In the genomic region with DNA sequence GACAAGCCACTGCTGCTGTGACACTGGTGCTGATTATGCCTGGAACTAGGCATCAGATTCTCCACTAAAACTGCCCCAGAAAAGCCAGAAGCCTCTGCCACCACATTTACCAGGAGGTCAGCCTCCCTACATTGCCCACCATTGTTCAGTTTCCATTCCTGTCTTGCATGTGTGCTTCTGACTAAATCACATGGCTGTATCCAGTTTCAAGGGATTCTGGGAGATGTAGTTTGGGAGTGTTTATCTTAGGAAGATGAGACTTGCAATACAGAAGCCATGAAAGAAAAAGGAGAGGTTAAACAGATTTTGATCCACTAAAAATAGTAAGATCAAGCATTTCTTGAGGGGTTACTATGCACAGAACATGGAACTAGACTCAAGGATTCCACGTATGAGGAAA, we compare ENCODE assay signal across 26 cellular contexts. TPM values are rescaled to one million over a fixed set of nuclear protein-coding genes. Genes with fewer than 3 reads are reported as not detected.
DNase-seq lines count a peak whose midpoint lies in the region; ATAC-seq and TF ChIP-seq lines count a peak whose summit lies in the region.
"Had no signal": no experiment of that assay in that cellular context is flagged by ENCODE, and none has a peak within 500 bp of the region (broad histone marks: within the 10 kb centered on the region; RNA-seq: fewer than 3 reads in every experiment).

No MANE protein-coding gene starts in this region.

- H3K4me3 ChIP-seq in GM23248 (no peak overlapping the region), cardiac fibroblast (replicated peaks in 1 of 2; ENCODE audit: low read depth in 2 of 2, low read length in 2 of 2) (no peak overlapping the region), spleen (no peak overlapping the region)
- H3K4me3 ChIP-seq: GM23338, hepatocyte, lung, right atrium auricular region, suprapubic skin, vagina had no signal

- H2AFZ ChIP-seq in GM23248, result no peak overlapping the region
- H2AFZ ChIP-seq: GM23338, hepatocyte had no signal

- in situ Hi-C loops in GM23248 (cut with MboI), result no loop called here

- no peak for TF ChIP-seq CTCF in cardiac fibroblast (IDR thresholded peaks at IDR 0.05; ENCODE audit: low read depth, low read length)
- TF ChIP-seq CTCF in activated CD8-positive, alpha-beta T cell treated with anti-CD3 and anti-CD28 coated beads for 36 hours (IDR thresholded peaks at IDR 0.05), result no peak
- no peak for TF ChIP-seq CTCF in spleen (IDR thresholded peaks at IDR 0.05 in 8 of 11, conservative IDR thresholded peaks at IDR 0.05 in 3 of 11)
- TF ChIP-seq CTCF in GM10248 (IDR thresholded peaks at IDR 0.05; ENCODE audit: control extremely low read depth, extremely low read depth, low read depth, missing control alignments), result no peak

- no peaks in the 10 kb centered on the region for H3F3A ChIP-seq in GM23248 (ENCODE audit: insufficient read depth)

- H3K4me1 ChIP-seq in GM23248 (ENCODE audit: insufficient read depth) (no peaks in the 10 kb centered on the region), spleen (no peaks in the 10 kb centered on the region)
- H3K4me1 ChIP-seq: right atrium auricular region, suprapubic skin, vagina had no signal

- H3K27ac ChIP-seq in GM23248 (no peak overlapping the region), spleen (no peak overlapping the region)
- H3K27ac ChIP-seq: hepatocyte, KMS-11, right atrium auricular region, suprapubic skin, vagina had no signal

- no peaks in the 10 kb centered on the region for H3K9me3 Mint-ChIP-seq in activated CD8-positive, alpha-beta T cell treated with anti-CD3 and anti-CD28 coated beads for 36 hours
- H3K9me3 Mint-ChIP-seq: GM23338 had no signal

- H3K9me3 ChIP-seq in GM23248 (ENCODE audit: low read depth) (no peaks in the 10 kb centered on the region), spleen (no peaks in the 10 kb centered on the region)
- H3K9me3 ChIP-seq: right atrium auricular region, suprapubic skin, vagina had no signal

- H3K27me3 Mint-ChIP-seq in activated CD8-positive, alpha-beta T cell treated with anti-CD3 and anti-CD28 coated beads for 36 hours, result no peaks in the 10 kb centered on the region
- H3K27me3 Mint-ChIP-seq: activated CD8-positive, alpha-beta memory T cell treated with anti-CD3 and anti-CD28 coated beads, Interleukin-2, amount 10 ng/mL, durations not matched to agents 7 days and 5 days; activated naive CD8-positive, alpha-beta T cell had no signal

- no peak overlapping the region for H3K27ac Mint-ChIP-seq in activated CD8-positive, alpha-beta T cell treated with anti-CD3 and anti-CD28 coated beads for 36 hours
- H3K27ac Mint-ChIP-seq: activated CD8-positive, alpha-beta memory T cell treated with anti-CD3 and anti-CD28 coated beads, Interleukin-2, amount 10 ng/mL, durations not matched to agents 7 days and 5 days; activated naive CD8-positive, alpha-beta T cell; GM23338 had no signal

- WGBS in GM23248 (ENCODE audit: low coverage in 1 of 2, low lambda C conversion rate in 2 of 2, missing lambda C conversion rate in 2 of 2), 2 experiments, result 43 to 54% methylated on average over 1 of the region's 1 CpG
- 85 to 96% (median 93%) methylated on average over 1 of the region's 1 CpG for WGBS in spleen, 5 donors

- no peak overlapping the region for H3K9ac ChIP-seq in GM23248
- H3K9ac ChIP-seq: KMS-11 had no signal

- no peaks in the 10 kb centered on the region for H3K36me3 Mint-ChIP-seq in activated CD8-positive, alpha-beta T cell treated with anti-CD3 and anti-CD28 coated beads for 36 hours (ENCODE audit: low read depth)
- H3K36me3 Mint-ChIP-seq: activated CD8-positive, alpha-beta memory T cell treated with anti-CD3 and anti-CD28 coated beads, Interleukin-2, amount 10 ng/mL, durations not matched to agents 7 days and 5 days; CD14-positive monocyte had no signal

- TF ChIP-seq POLR2A in spleen (IDR thresholded peaks at IDR 0.05), result no peak

- H3K27me3 ChIP-seq in GM23248 (replicated peaks; ENCODE audit: insufficient read depth) (0 out of 2 replicates have a peak, but pooled peaks cover 3% of the 10 kb centered on the region), spleen (replicated peaks in 1 of 7) (no peaks in the 10 kb centered on the region)
- H3K27me3 ChIP-seq: hepatocyte, right atrium auricular region, suprapubic skin, vagina had no signal

- no peak overlapping the region for H3K4me3 Mint-ChIP-seq in activated CD8-positive, alpha-beta T cell treated with anti-CD3 and anti-CD28 coated beads for 36 hours
- H3K4me3 Mint-ChIP-seq: activated CD8-positive, alpha-beta memory T cell treated with anti-CD3 and anti-CD28 coated beads, Interleukin-2, amount 10 ng/mL, durations not matched to agents 7 days and 5 days; activated naive CD8-positive, alpha-beta T cell; CD14-positive monocyte; GM23338 had no signal

- no peaks in the 10 kb centered on the region for H3K9me2 ChIP-seq in GM23248 (ENCODE audit: insufficient read depth)

- intact Hi-C loops in activated CD8-positive, alpha-beta T cell treated with anti-CD3 and anti-CD28 coated beads for 36 hours (cut with micrococcal nuclease), result no loop called here
- intact Hi-C loops in spleen (cut with DNase I; ENCODE audit: low total_unique reads), result no loop called here

- no peak for ATAC-seq in activated CD8-positive, alpha-beta T cell treated with anti-CD3 and anti-CD28 coated beads for 36 hours
- ATAC-seq: activated CD8-positive, alpha-beta memory T cell treated with anti-CD3 and anti-CD28 coated beads, Interleukin-2, amount 10 ng/mL, durations not matched to agents 7 days and 5 days; GM23338 had no signal

- H3K36me3 ChIP-seq in GM23248 (ENCODE audit: low read depth), result no peaks in the 10 kb centered on the region
- H3K36me3 ChIP-seq in spleen, result no peaks in the 10 kb centered on the region
- H3K36me3 ChIP-seq: right atrium auricular region, suprapubic skin, vagina had no signal

- H3K4me1 Mint-ChIP-seq in activated CD8-positive, alpha-beta T cell treated with anti-CD3 and anti-CD28 coated beads for 36 hours (ENCODE audit: low read depth), result no peaks in the 10 kb centered on the region
- H3K4me1 Mint-ChIP-seq: activated CD8-positive, alpha-beta memory T cell treated with anti-CD3 and anti-CD28 coated beads, Interleukin-2, amount 10 ng/mL, durations not matched to agents 7 days and 5 days; CD14-positive monocyte had no signal

- H3K4me2 ChIP-seq in GM23248 (ENCODE audit: unreplicated experiment), result no peak overlapping the region
- H3K4me2 ChIP-seq: GM23338, hepatocyte, KMS-11 had no signal

- CTCF ChIA-PET in activated CD8-positive, alpha-beta T cell treated with anti-CD3 and anti-CD28 coated beads for 36 hours (lab: Charles Lee), result interaction anchor here (1.5 to 4.6 kb wide), 2 partner anchors 12 to 173 kb away, joined by 7 to 55 read pairs; no protein-coding TSS in a partner anchor
- CTCF ChIA-PET in GM10248 (lab: Yijun Ruan, JAX), result interaction anchor here (1.1 to 5.6 kb wide), 6 partner anchors 10 to 502 kb away, joined by 3 to 64 read pairs (median 5); no protein-coding TSS in a partner anchor

- no peaks in the 10 kb centered on the region for H3K79me2 ChIP-seq in GM23248 (ENCODE audit: insufficient read depth)
- H3K79me2 ChIP-seq: hepatocyte had no signal

- no peaks in the 10 kb centered on the region for H4K20me1 ChIP-seq in GM23248 (ENCODE audit: insufficient read depth)

- POLR2A ChIA-PET in activated CD8-positive, alpha-beta T cell treated with anti-CD3 and anti-CD28 coated beads for 36 hours (lab: Charles Lee), result no interaction called here
- POLR2A ChIA-PET in GM10248 (lab: Yijun Ruan, JAX), result no interaction called here

- DNase-seq in GM23248 (peak; percentile 10), NCI-H82 (lab: John Stamatoyannopoulos, UW) (peak; percentile 52), cardiac fibroblast (ENCODE audit: low read depth in 2 of 2) (peak; percentile 14 to 18), myocyte (ENCODE audit: low read depth) (peak; percentile 24), spleen (no peak), GM10248 (ENCODE audit: extremely low spot score) (no peak), islet precursor cell (no peak)
- no peak for DNase-seq in activated CD8-positive, alpha-beta T cell treated with anti-CD3 and anti-CD28 coated beads for 36 hours
- DNase-seq: activated CD4-positive, alpha-beta T cell treated with anti-CD3 and anti-CD28 coated beads for 4 hours; activated CD8-positive, alpha-beta memory T cell treated with anti-CD3 and anti-CD28 coated beads, Interleukin-2, amount 10 ng/mL, durations not matched to agents 7 days and 5 days; foreskin fibroblast; GDM1; NCI-H1048; NCI-H187 treated with DMSO at 0.1 percent for 48 hours; NCI-H510A; stimulated activated CD4-positive, alpha-beta T cell treated with anti-CD3 and anti-CD28 coated beads, Interleukin-15, amount 100 ng/mL, for 24 hours had no signal

RNA-seq across cellular contexts. Expression of a gene that starts 40.7 kb away (rescaled TPM):
- not detected in 2 replicates for total RNA-seq in GM23248 (2014; rRNA removed; shearing (Covaris generic))
- polyA plus RNA-seq in GM23248 (2016; fragmentation: Nextera tagmentation; extraction: Ambion mirVana) (0.21 TPM in 1 of 2 replicates, not detected in the other), spleen (not detected)
- total RNA-seq in myocyte (not detected in 2 replicates), spleen (under 1 TPM in 1 of 7 donors, not detected in 6; 0.38 TPM)
- polyA plus RNA-seq in myocyte (2012), result 0.23 TPM
- total RNA-seq in activated CD8-positive, alpha-beta T cell treated with anti-CD3 and anti-CD28 coated beads for 36 hours, result not detected
- total RNA-seq: activated CD8-positive, alpha-beta memory T cell treated with anti-CD3 and anti-CD28 coated beads, Interleukin-2, amount 10 ng/mL, durations not matched to agents 7 days and 5 days; lung; osteocyte; right atrium auricular region; suprapubic skin; vagina had no signal
- polyA plus RNA-seq: CD14-positive monocyte, lung had no signal

Comparison
In these comparisons a context has a peak if more than half of its experiments do, and no peak if none do; other contexts are left out.
1. DNase-seq: peak in GM23248 (single experiment), NCI-H82 (single experiment), cardiac fibroblast (2 of 2) and myocyte (single experiment); none in activated CD8-positive, alpha-beta T cell treated with anti-CD3 and anti-CD28 coated beads for 36 hours (single experiment), spleen (single experiment), GM10248 (single experiment) and islet precursor cell (single experiment).